30 cellular contexts compared by ENCODE assay signal in the genomic region with DNA sequence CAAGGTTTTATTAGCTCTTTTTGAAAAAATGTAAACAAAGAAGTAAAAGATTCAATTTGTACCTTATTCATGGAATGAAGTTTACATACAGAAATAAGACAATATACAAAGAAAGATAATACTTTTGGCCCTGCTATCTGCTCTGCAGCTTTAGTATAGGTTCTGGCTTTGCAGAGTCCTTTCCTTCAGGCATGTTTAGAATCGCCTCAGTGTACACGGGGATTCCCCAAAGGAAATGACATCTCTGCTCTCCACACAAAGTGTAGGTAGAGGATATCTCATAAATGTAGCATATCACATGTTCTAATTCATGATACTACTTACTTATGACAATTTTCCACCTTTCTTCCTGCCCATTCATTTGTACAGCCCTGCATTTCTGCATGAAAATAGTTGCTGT.
DNase-seq lines count a peak whose midpoint lies in the region; ATAC-seq, FAIRE-seq and TF ChIP-seq lines count a peak whose summit lies in the region.
"Had no signal": no experiment of that assay in that cellular context is flagged by ENCODE, and none has a peak within 500 bp of the region (broad histone marks: within the 10 kb centered on the region; RNA-seq: fewer than 3 reads in every experiment).

No MANE protein-coding gene starts in this region.

- H3K9me3 Mint-ChIP-seq in H9 = no peaks in the 10 kb centered on the region
- H3K9me3 Mint-ChIP-seq in natural killer cell treated with Interleukin-12 subunit alpha and Interleukin-12 subunit beta and Interleukin-15 and Interleukin-18, amount 100 ng/mL, for 72 hours = peaks cover 5% of the 10 kb centered on the region
- H3K9me3 Mint-ChIP-seq: activated CD4-positive, alpha-beta T cell treated with anti-CD3 and anti-CD28 coated beads, Interleukin-2, amount 10 ng/mL, durations not matched to agents 7 days and 5 days; activated naive CD8-positive, alpha-beta T cell treated with anti-CD3 and anti-CD28 coated beads, Interleukin-2, amount 50 U/mL, for 24 hours; activated T-cell treated with anti-CD3 and anti-CD28 coated beads, Interleukin-2, amount 50 U/mL, for 4 hours; CD8-positive, alpha-beta memory T cell; natural killer cell; stimulated activated memory B cell treated with anti-CD40 and anti-IgM and Interleukin-4, amounts not matched to agents 10 μg/mL and 1 μg/mL and 100 μg/mL, for 72 hours had no signal

- H3K27me3 ChIP-seq in endothelial cell of umbilical vein (ENCODE audit: control insufficient read depth in 2 of 2, insufficient read depth in 2 of 2, low read length in 2 of 2) (no peaks in the 10 kb centered on the region), H9 (ENCODE audit: insufficient read depth, low read length) (no peaks in the 10 kb centered on the region)
- H3K27me3 ChIP-seq: BE2C, dorsolateral prefrontal cortex, SJCRH30 had no signal

- H3K79me2 ChIP-seq in endothelial cell of umbilical vein (ENCODE audit: control insufficient read depth, insufficient read depth, low read length) (no peaks in the 10 kb centered on the region), H9 (ENCODE audit: insufficient read depth, low read length) (no peaks in the 10 kb centered on the region)

- dilution Hi-C loops in endothelial cell of umbilical vein (cut with MboI; ENCODE audit: extremely low pct_ligation_motif_present, low sequenced_read_pairs) = no loop called here

- H4K5ac ChIP-seq in H9 (ENCODE audit: insufficient read length, low read depth, low read length) = no peak overlapping the region

- intact Hi-C loops in endothelial cell of umbilical vein (cut with micrococcal nuclease) = no loop called here

- no peaks in the 10 kb centered on the region for H3K4me1 Mint-ChIP-seq in H9
- H3K4me1 Mint-ChIP-seq in natural killer cell treated with Interleukin-12 subunit alpha and Interleukin-12 subunit beta and Interleukin-15 and Interleukin-18, amount 100 ng/mL, for 72 hours (ENCODE audit: low read depth in 2 of 2) = no peaks in the 10 kb centered on the region
- H3K4me1 Mint-ChIP-seq: activated CD4-positive, alpha-beta T cell treated with anti-CD3 and anti-CD28 coated beads, Interleukin-2, amount 10 ng/mL, durations not matched to agents 7 days and 5 days; activated naive CD8-positive, alpha-beta T cell treated with anti-CD3 and anti-CD28 coated beads, Interleukin-2, amount 50 U/mL, for 24 hours; CD8-positive, alpha-beta memory T cell; natural killer cell; stimulated activated memory B cell treated with anti-CD40 and anti-IgM and Interleukin-4, amounts not matched to agents 10 μg/mL and 1 μg/mL and 100 μg/mL, for 72 hours; WTC11 had no signal

- no peak overlapping the region for H3K18ac ChIP-seq in H9 (ENCODE audit: insufficient read length, low read depth, low read length)

- no peak overlapping the region for H2BK15ac ChIP-seq in H9 (ENCODE audit: low read depth, low read length)

- H2AFZ ChIP-seq in endothelial cell of umbilical vein (ENCODE audit: low read depth, low read length) = no peak overlapping the region
- no peak overlapping the region for H2AFZ ChIP-seq in H9 (ENCODE audit: low read length)

- H3K9me1 ChIP-seq in endothelial cell of umbilical vein (replicated peaks; ENCODE audit: control insufficient read depth, extremely low read depth, insufficient read depth, low read length) = no peaks in the 10 kb centered on the region

- no peaks in the 10 kb centered on the region for H3K4me1 ChIP-seq in endothelial cell of umbilical vein (ENCODE audit: control insufficient read depth, extremely low read depth, insufficient read depth, low read length)
- H3K4me1 ChIP-seq in H9 (ENCODE audit: insufficient read depth, low read length) = no peaks in the 10 kb centered on the region
- H3K4me1 ChIP-seq: BE2C, SJCRH30 had no signal

- H3K4me2 ChIP-seq in endothelial cell of umbilical vein (ENCODE audit: insufficient read depth, low read length) (no peak overlapping the region), H9 (ENCODE audit: insufficient read depth, insufficient read length, low read length) (no peak overlapping the region)

- FAIRE-seq in endothelial cell of umbilical vein (lab: Jason Lieb, UNC) = no peak
- FAIRE-seq: HepG2, kidney had no signal

- TF ChIP-seq POLR2A in endothelial cell of umbilical vein (IDR thresholded peaks at IDR 0.05; ENCODE audit: low read depth, low read length) = no peak

- no peak overlapping the region for H3K4ac ChIP-seq in H9 (ENCODE audit: low read depth, low read length)

- H3K9me3 ChIP-seq in endothelial cell of umbilical vein (replicated peaks; ENCODE audit: control insufficient read depth, insufficient read depth, low read length) (no peaks in the 10 kb centered on the region), H9 (ENCODE audit: control insufficient read depth, low read depth, low read length) (no peaks in the 10 kb centered on the region)
- H3K9me3 ChIP-seq: BE2C, SJCRH30 had no signal

- no peak overlapping the region for H4K8ac ChIP-seq in H9 (replicated peaks; ENCODE audit: insufficient read length, low read depth, low read length)

- no peaks in the 10 kb centered on the region for H3K36me3 Mint-ChIP-seq in H9 (ENCODE audit: insufficient read depth in 1 of 3, low read depth in 3 of 3)
- peaks cover 6% of the 10 kb centered on the region for H3K36me3 Mint-ChIP-seq in natural killer cell treated with Interleukin-12 subunit alpha and Interleukin-12 subunit beta and Interleukin-15 and Interleukin-18, amount 100 ng/mL, for 72 hours
- H3K36me3 Mint-ChIP-seq: CD8-positive, alpha-beta memory T cell; natural killer cell; stimulated activated memory B cell treated with anti-CD40 and anti-IgM and Interleukin-4, amounts not matched to agents 10 μg/mL and 1 μg/mL and 100 μg/mL, for 72 hours; WTC11 had no signal

- H3K4me3 ChIP-seq in endothelial cell of umbilical vein (replicated peaks in 1 of 3; ENCODE audit: insufficient read depth in 1 of 3, low read depth in 1 of 3, low read length in 3 of 3) = no peak overlapping the region
- H3K4me3 ChIP-seq: dorsolateral prefrontal cortex, SJCRH30 had no signal

- no peak overlapping the region for H2AK5ac ChIP-seq in H9 (ENCODE audit: insufficient read length, low read length)

- H3K9ac ChIP-seq in endothelial cell of umbilical vein (replicated peaks; ENCODE audit: extremely low read depth, insufficient read depth, low read length) (no peak overlapping the region), H9 (ENCODE audit: extremely low read depth, insufficient read length, low read length) (no peak overlapping the region)

- POLR2A ChIA-PET in endothelial cell of umbilical vein (lab: Charles Lee) = no interaction called here

- H3K36me3 ChIP-seq in endothelial cell of umbilical vein (ENCODE audit: control insufficient read depth in 2 of 2, extremely low read depth in 1 of 2, insufficient read depth in 2 of 2, low read length in 2 of 2) = no peaks in the 10 kb centered on the region
- H3K36me3 ChIP-seq: BE2C, SJCRH30 had no signal

- no peak overlapping the region for H3K23ac ChIP-seq in H9 (ENCODE audit: insufficient read length, low read depth, low read length)

- no peak overlapping the region for H3K14ac ChIP-seq in H9 (ENCODE audit: insufficient read depth, low read length)

- CTCF ChIA-PET in endothelial cell of umbilical vein (lab: Charles Lee) = interaction anchor here (1.1 to 1.4 kb wide), 3 partner anchors 11 to 325 kb away, joined by 3 to 7 read pairs (median 3); no protein-coding TSS in a partner anchor

- H3K27ac ChIP-seq in endothelial cell of umbilical vein (ENCODE audit: insufficient read depth, low read depth, low read length) (no peak overlapping the region), H9 (ENCODE audit: insufficient read length, low read depth, low read length) (no peak overlapping the region)
- H3K27ac ChIP-seq: dorsolateral prefrontal cortex, SJCRH30 had no signal

- TF ChIP-seq CTCF in endothelial cell of umbilical vein (IDR thresholded peaks at IDR 0.05; ENCODE audit: extremely low read depth in 1 of 2, insufficient read depth in 1 of 2, low read depth in 1 of 2, low read length in 2 of 2) (no peak), H9 (conservative IDR thresholded peaks at IDR 0.05) (no peak)

- no peaks in the 10 kb centered on the region for H3K27me3 Mint-ChIP-seq in H9 (ENCODE audit: low read depth)
- H3K27me3 Mint-ChIP-seq in natural killer cell treated with Interleukin-12 subunit alpha and Interleukin-12 subunit beta and Interleukin-15 and Interleukin-18, amount 100 ng/mL, for 72 hours = peaks cover 6 to 10% of the 10 kb centered on the region in 2 donors
- H3K27me3 Mint-ChIP-seq: activated CD4-positive, alpha-beta T cell treated with anti-CD3 and anti-CD28 coated beads, Interleukin-2, amount 10 ng/mL, durations not matched to agents 7 days and 5 days; activated naive CD8-positive, alpha-beta T cell treated with anti-CD3 and anti-CD28 coated beads, Interleukin-2, amount 50 U/mL, for 24 hours; stimulated activated memory B cell treated with anti-CD40 and anti-IgM and Interleukin-4, amounts not matched to agents 10 μg/mL and 1 μg/mL and 100 μg/mL, for 72 hours had no signal

- H2BK20ac ChIP-seq in H9 (ENCODE audit: low read depth, low read length, poor library complexity, severe bottlenecking) = no peak overlapping the region

- H4K20me1 ChIP-seq in endothelial cell of umbilical vein (replicated peaks; ENCODE audit: control insufficient read depth, extremely low read depth, insufficient read depth, low read length) (no peaks in the 10 kb centered on the region), H9 (ENCODE audit: control insufficient read depth, insufficient read depth, insufficient read length) (no peaks in the 10 kb centered on the region)

- no peak overlapping the region for H3K4me3 Mint-ChIP-seq in H9
- no peak overlapping the region for H3K4me3 Mint-ChIP-seq in natural killer cell treated with Interleukin-12 subunit alpha and Interleukin-12 subunit beta and Interleukin-15 and Interleukin-18, amount 100 ng/mL, for 72 hours
- H3K4me3 Mint-ChIP-seq: activated CD4-positive, alpha-beta T cell treated with anti-CD3 and anti-CD28 coated beads, Interleukin-2, amount 10 ng/mL, durations not matched to agents 7 days and 5 days; activated naive CD8-positive, alpha-beta T cell treated with anti-CD3 and anti-CD28 coated beads, Interleukin-2, amount 50 U/mL, for 24 hours; activated T-cell treated with anti-CD3 and anti-CD28 coated beads, Interleukin-2, amount 50 U/mL, for 4 hours; CD8-positive, alpha-beta memory T cell; natural killer cell; stimulated activated memory B cell treated with anti-CD40 and anti-IgM and Interleukin-4, amounts not matched to agents 10 μg/mL and 1 μg/mL and 100 μg/mL, for 72 hours; WTC11 had no signal

- ATAC-seq in GM18498 (IDR thresholded peaks at IDR 0.05; ENCODE audit: unreplicated experiment) (peak; percentile 63), GM21717 (IDR thresholded peaks at IDR 0.05; ENCODE audit: unreplicated experiment) (peak; percentile 58), HG03469 (IDR thresholded peaks at IDR 0.05; ENCODE audit: unreplicated experiment) (peak; percentile 48), GM21723 (IDR thresholded peaks at IDR 0.05; ENCODE audit: unreplicated experiment) (no peak)
- no peak for ATAC-seq in natural killer cell treated with Interleukin-12 subunit alpha and Interleukin-12 subunit beta and Interleukin-15 and Interleukin-18, amount 100 ng/mL, for 72 hours
- ATAC-seq: activated naive CD8-positive, alpha-beta T cell treated with anti-CD3 and anti-CD28 coated beads, Interleukin-2, amount 50 U/mL, for 24 hours; activated T-cell treated with anti-CD3 and anti-CD28 coated beads, Interleukin-2, amount 50 U/mL, for 4 hours; HepG2; natural killer cell; Panc1; stimulated activated memory B cell treated with anti-CD40 and anti-IgM and Interleukin-4, amounts not matched to agents 10 μg/mL and 1 μg/mL and 100 μg/mL, for 72 hours; WTC11 had no signal

- H3K56ac ChIP-seq in H9 (ENCODE audit: insufficient read length, low read depth, low read length) = no peak overlapping the region

- no peak overlapping the region for H2BK12ac ChIP-seq in H9 (ENCODE audit: insufficient read length, low read depth, low read length)

- H3K79me1 ChIP-seq in H9 (ENCODE audit: insufficient read depth, low read depth, low read length, poor library complexity, severe bottlenecking) = no peaks in the 10 kb centered on the region

- H2BK5ac ChIP-seq in H9 (ENCODE audit: insufficient read length, low read length) = no peak overlapping the region

- H3K23me2 ChIP-seq in H9 (ENCODE audit: insufficient read length, low read depth, low read length, poor library complexity, severe bottlenecking) = no peaks in the 10 kb centered on the region

- H3K27ac Mint-ChIP-seq in H9 = no peak overlapping the region
- no peak overlapping the region for H3K27ac Mint-ChIP-seq in natural killer cell treated with Interleukin-12 subunit alpha and Interleukin-12 subunit beta and Interleukin-15 and Interleukin-18, amount 100 ng/mL, for 72 hours
- H3K27ac Mint-ChIP-seq: activated CD4-positive, alpha-beta T cell treated with anti-CD3 and anti-CD28 coated beads, Interleukin-2, amount 10 ng/mL, durations not matched to agents 7 days and 5 days; activated naive CD8-positive, alpha-beta T cell treated with anti-CD3 and anti-CD28 coated beads, Interleukin-2, amount 50 U/mL, for 24 hours; CD8-positive, alpha-beta memory T cell; natural killer cell; stimulated activated memory B cell treated with anti-CD40 and anti-IgM and Interleukin-4, amounts not matched to agents 10 μg/mL and 1 μg/mL and 100 μg/mL, for 72 hours; WTC11 had no signal

- DNase-seq in endothelial cell of umbilical vein (ENCODE audit: low read depth, low spot score) (peak; percentile 7), H9 (no peak), SHP77 (lab: John Stamatoyannopoulos, UW) (no peak)
- no peak for DNase-seq in natural killer cell treated with Interleukin-12 subunit alpha and Interleukin-12 subunit beta and Interleukin-15 and Interleukin-18, amount 100 ng/mL, for 72 hours (ENCODE audit: low spot score)
- DNase-seq: activated CD4-positive, alpha-beta T cell treated with anti-CD3 and anti-CD28 coated beads, Interleukin-2, amount 10 ng/mL, durations not matched to agents 7 days and 5 days; activated naive CD8-positive, alpha-beta T cell treated with anti-CD3 and anti-CD28 coated beads, Interleukin-2, amount 50 U/mL, for 24 hours; activated T-cell treated with anti-CD3 and anti-CD28 coated beads, Interleukin-2, amount 50 U/mL, for 4 hours; BE2C; CD8-positive, alpha-beta memory T cell; DMS53; dorsolateral prefrontal cortex; GF-D8; Kasumi-1; kidney; MV-4-11; natural killer cell; NCI-H1694 treated with DMSO at 0.1 percent for 48 hours; NCI-H524; NK-92 treated with Interleukin-12 subunit alpha and Interleukin-12 subunit beta, amount 100 ng/mL, for 24 hours; SJCRH30; stimulated activated CD4-positive, alpha-beta T cell treated with anti-CD3 and anti-CD28 coated beads, Interleukin-4, amount 100 ng/mL, for 4 hours; T1000 had no signal

- no peak overlapping the region for H2BK120ac ChIP-seq in H9 (ENCODE audit: low read depth, low read length, poor library complexity, severe bottlenecking)

- no peak overlapping the region for H3T11ph ChIP-seq in H9 (ENCODE audit: low read length)

- H4K91ac ChIP-seq in H9 (ENCODE audit: insufficient read length, low read depth, low read length) = no peak overlapping the region

- WGBS in H9 (ENCODE audit: extremely low coverage, insufficient read length, low lambda C conversion rate) = no CpG with 5 or more reads among the region's 2 CpGs

- BruUV-seq in endothelial cell of umbilical vein (replicated peaks; lab: Mats Ljungman, UMichigan) = no TSS peak

Comparison
In these comparisons a context has a peak if more than half of its experiments do, and no peak if none do; other contexts are left out.
1. ATAC-seq: peak in GM18498 (single experiment), GM21717 (single experiment) and HG03469 (single experiment); none in GM21723 (single experiment) and natural killer cell treated with Interleukin-12 subunit alpha and Interleukin-12 subunit beta and Interleukin-15 and Interleukin-18, amount 100 ng/mL, for 72 hours (0 of 2).